In genomic region chr13:64075543-64076271, GRCh38 we compare ENCODE assay signal across 1 cellular context.
TF ChIP-seq lines count a peak whose summit lies in the region.

No MANE protein-coding gene starts in this region.

TF ChIP-seq in HepG2, 621 proteins besides CTCF, POLR2A, EP300 and RAD21 (continued from another document and continues in another):
- no peak for TF ChIP-seq IRF1 (CRISPR knock-in tag; IDR thresholded peaks at IDR 0.05; ENCODE audit: low read depth)
- TF ChIP-seq, protein P1, sequence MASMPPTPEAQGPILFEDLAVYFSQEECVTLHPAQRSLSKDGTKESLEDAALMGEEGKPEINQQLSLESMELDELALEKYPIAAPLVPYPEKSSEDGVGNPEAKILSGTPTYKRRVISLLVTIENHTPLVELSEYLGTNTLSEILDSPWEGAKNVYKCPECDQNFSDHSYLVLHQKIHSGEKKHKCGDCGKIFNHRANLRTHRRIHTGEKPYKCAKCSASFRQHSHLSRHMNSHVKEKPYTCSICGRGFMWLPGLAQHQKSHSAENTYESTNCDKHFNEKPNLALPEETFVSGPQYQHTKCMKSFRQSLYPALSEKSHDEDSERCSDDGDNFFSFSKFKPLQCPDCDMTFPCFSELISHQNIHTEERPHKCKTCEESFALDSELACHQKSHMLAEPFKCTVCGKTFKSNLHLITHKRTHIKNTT (CRISPR knock-in tag; IDR thresholded peaks at IDR 0.05): no peak
- TF ChIP-seq ZMYM4 (CRISPR knock-in tag; IDR thresholded peaks at IDR 0.05): peak; percentile 97
- TF ChIP-seq ATF4 (CRISPR knock-in tag; IDR thresholded peaks at IDR 0.05): no peak
- TF ChIP-seq TAF1 (CRISPR knock-in tag; IDR thresholded peaks at IDR 0.05): peak; percentile 93
- TF ChIP-seq, protein P2, sequence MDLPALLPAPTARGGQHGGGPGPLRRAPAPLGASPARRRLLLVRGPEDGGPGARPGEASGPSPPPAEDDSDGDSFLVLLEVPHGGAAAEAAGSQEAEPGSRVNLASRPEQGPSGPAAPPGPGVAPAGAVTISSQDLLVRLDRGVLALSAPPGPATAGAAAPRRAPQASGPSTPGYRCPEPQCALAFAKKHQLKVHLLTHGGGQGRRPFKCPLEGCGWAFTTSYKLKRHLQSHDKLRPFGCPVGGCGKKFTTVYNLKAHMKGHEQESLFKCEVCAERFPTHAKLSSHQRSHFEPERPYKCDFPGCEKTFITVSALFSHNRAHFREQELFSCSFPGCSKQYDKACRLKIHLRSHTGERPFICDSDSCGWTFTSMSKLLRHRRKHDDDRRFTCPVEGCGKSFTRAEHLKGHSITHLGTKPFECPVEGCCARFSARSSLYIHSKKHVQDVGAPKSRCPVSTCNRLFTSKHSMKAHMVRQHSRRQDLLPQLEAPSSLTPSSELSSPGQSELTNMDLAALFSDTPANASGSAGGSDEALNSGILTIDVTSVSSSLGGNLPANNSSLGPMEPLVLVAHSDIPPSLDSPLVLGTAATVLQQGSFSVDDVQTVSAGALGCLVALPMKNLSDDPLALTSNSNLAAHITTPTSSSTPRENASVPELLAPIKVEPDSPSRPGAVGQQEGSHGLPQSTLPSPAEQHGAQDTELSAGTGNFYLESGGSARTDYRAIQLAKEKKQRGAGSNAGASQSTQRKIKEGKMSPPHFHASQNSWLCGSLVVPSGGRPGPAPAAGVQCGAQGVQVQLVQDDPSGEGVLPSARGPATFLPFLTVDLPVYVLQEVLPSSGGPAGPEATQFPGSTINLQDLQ (CRISPR knock-in tag; IDR thresholded peaks at IDR 0.05): no peak
- TF ChIP-seq ARNT (IDR thresholded peaks at IDR 0.05): no peak
- TF ChIP-seq CREB1 (IDR thresholded peaks at IDR 0.05): peak; percentile 96
- peak; percentile 99 for TF ChIP-seq CREB1 (CRISPR knock-in tag; IDR thresholded peaks at IDR 0.05)
- peak; percentile 30; the same call in 1 of the 2 replicates for TF ChIP-seq ZBTB20 (CRISPR knock-in tag; IDR thresholded peaks at IDR 0.05; ENCODE audit: borderline replicate concordance, low read depth)
- TF ChIP-seq ZNF607 (CRISPR knock-in tag; IDR thresholded peaks at IDR 0.05; ENCODE audit: borderline replicate concordance): no peak
- no peak for TF ChIP-seq ZNF737 (CRISPR knock-in tag; IDR thresholded peaks at IDR 0.05; ENCODE audit: borderline replicate concordance)
- TF ChIP-seq ZC3H13 (CRISPR knock-in tag; IDR thresholded peaks at IDR 0.05): no peak
- TF ChIP-seq ZNF235 (CRISPR knock-in tag; IDR thresholded peaks at IDR 0.05; ENCODE audit: borderline replicate concordance): 0 out of 2 replicates have a peak, but pooled peaks have one; percentile 31
- TF ChIP-seq MXI1 (IDR thresholded peaks at IDR 0.05; ENCODE audit: borderline replicate concordance, low read depth, low read length): peak; percentile 60; the same call in 2 of the 3 replicates
- no peak for TF ChIP-seq JUND (CRISPR knock-in tag; IDR thresholded peaks at IDR 0.05)
- TF ChIP-seq ZSCAN22 (CRISPR knock-in tag; IDR thresholded peaks at IDR 0.05): no peak
- TF ChIP-seq HNRNPLL (IDR thresholded peaks at IDR 0.05; ENCODE audit: low read depth, low read length, poor library complexity, severe bottlenecking): no peak
- no peak for TF ChIP-seq SIX1 (CRISPR knock-in tag; IDR thresholded peaks at IDR 0.05; ENCODE audit: borderline replicate concordance)
- TF ChIP-seq JDP2 (CRISPR knock-in tag; IDR thresholded peaks at IDR 0.05; ENCODE audit: borderline replicate concordance): no peak
- TF ChIP-seq SNAPC5 (CRISPR knock-in tag; IDR thresholded peaks at IDR 0.05; ENCODE audit: borderline replicate concordance): peak; percentile 20; the same call in 1 of the 2 replicates
- peak; percentile 76; the same call in 1 of the 2 replicates for TF ChIP-seq ZNF124 (CRISPR knock-in tag; IDR thresholded peaks at IDR 0.05)
- TF ChIP-seq SMC3 (IDR thresholded peaks at IDR 0.05; ENCODE audit: low read length): no peak
- no peak for TF ChIP-seq ZNF326 (CRISPR knock-in tag; IDR thresholded peaks at IDR 0.05; ENCODE audit: borderline replicate concordance)
- TF ChIP-seq, protein P3, sequence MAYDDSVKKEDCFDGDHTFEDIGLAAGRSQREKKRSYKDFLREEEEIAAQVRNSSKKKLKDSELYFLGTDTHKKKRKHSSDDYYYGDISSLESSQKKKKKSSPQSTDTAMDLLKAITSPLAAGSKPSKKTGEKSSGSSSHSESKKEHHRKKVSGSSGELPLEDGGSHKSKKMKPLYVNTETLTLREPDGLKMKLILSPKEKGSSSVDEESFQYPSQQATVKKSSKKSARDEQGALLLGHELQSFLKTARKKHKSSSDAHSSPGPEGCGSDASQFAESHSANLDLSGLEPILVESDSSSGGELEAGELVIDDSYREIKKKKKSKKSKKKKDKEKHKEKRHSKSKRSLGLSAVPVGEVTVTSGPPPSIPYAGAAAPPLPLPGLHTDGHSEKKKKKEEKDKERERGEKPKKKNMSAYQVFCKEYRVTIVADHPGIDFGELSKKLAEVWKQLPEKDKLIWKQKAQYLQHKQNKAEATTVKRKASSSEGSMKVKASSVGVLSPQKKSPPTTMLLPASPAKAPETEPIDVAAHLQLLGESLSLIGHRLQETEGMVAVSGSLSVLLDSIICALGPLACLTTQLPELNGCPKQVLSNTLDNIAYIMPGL (CRISPR knock-in tag; IDR thresholded peaks at IDR 0.05; ENCODE audit: borderline replicate concordance in 1 of 2, low read depth in 1 of 2): peak; percentile 86
- no peak for TF ChIP-seq ZC3H4 (CRISPR knock-in tag; IDR thresholded peaks at IDR 0.05; ENCODE audit: borderline replicate concordance)
- TF ChIP-seq ZNF614 (CRISPR knock-in tag; IDR thresholded peaks at IDR 0.05; ENCODE audit: borderline replicate concordance): no peak
- TF ChIP-seq ZBTB7A (CRISPR knock-in tag; IDR thresholded peaks at IDR 0.05): no peak
- no peak for TF ChIP-seq DPF2 (CRISPR knock-in tag; IDR thresholded peaks at IDR 0.05; ENCODE audit: borderline replicate concordance, low read depth)
- no peak for TF ChIP-seq RBM39 (IDR thresholded peaks at IDR 0.05; ENCODE audit: low read depth, low read length, poor library complexity, severe bottlenecking)
- peak; percentile 72; the same call in 1 of the 2 replicates for TF ChIP-seq ZNF350 (CRISPR knock-in tag; IDR thresholded peaks at IDR 0.05; ENCODE audit: borderline replicate concordance, low read depth)
- TF ChIP-seq, protein P4, sequence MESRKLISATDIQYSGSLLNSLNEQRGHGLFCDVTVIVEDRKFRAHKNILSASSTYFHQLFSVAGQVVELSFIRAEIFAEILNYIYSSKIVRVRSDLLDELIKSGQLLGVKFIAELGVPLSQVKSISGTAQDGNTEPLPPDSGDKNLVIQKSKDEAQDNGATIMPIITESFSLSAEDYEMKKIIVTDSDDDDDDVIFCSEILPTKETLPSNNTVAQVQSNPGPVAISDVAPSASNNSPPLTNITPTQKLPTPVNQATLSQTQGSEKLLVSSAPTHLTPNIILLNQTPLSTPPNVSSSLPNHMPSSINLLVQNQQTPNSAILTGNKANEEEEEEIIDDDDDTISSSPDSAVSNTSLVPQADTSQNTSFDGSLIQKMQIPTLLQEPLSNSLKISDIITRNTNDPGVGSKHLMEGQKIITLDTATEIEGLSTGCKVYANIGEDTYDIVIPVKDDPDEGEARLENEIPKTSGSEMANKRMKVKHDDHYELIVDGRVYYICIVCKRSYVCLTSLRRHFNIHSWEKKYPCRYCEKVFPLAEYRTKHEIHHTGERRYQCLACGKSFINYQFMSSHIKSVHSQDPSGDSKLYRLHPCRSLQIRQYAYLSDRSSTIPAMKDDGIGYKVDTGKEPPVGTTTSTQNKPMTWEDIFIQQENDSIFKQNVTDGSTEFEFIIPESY (CRISPR knock-in tag; IDR thresholded peaks at IDR 0.05): no peak
- no peak for TF ChIP-seq ZNF280D (CRISPR knock-in tag; IDR thresholded peaks at IDR 0.05)
- TF ChIP-seq, protein P5, sequence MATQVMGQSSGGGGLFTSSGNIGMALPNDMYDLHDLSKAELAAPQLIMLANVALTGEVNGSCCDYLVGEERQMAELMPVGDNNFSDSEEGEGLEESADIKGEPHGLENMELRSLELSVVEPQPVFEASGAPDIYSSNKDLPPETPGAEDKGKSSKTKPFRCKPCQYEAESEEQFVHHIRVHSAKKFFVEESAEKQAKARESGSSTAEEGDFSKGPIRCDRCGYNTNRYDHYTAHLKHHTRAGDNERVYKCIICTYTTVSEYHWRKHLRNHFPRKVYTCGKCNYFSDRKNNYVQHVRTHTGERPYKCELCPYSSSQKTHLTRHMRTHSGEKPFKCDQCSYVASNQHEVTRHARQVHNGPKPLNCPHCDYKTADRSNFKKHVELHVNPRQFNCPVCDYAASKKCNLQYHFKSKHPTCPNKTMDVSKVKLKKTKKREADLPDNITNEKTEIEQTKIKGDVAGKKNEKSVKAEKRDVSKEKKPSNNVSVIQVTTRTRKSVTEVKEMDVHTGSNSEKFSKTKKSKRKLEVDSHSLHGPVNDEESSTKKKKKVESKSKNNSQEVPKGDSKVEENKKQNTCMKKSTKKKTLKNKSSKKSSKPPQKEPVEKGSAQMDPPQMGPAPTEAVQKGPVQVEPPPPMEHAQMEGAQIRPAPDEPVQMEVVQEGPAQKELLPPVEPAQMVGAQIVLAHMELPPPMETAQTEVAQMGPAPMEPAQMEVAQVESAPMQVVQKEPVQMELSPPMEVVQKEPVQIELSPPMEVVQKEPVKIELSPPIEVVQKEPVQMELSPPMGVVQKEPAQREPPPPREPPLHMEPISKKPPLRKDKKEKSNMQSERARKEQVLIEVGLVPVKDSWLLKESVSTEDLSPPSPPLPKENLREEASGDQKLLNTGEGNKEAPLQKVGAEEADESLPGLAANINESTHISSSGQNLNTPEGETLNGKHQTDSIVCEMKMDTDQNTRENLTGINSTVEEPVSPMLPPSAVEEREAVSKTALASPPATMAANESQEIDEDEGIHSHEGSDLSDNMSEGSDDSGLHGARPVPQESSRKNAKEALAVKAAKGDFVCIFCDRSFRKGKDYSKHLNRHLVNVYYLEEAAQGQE (IDR thresholded peaks at IDR 0.05; ENCODE audit: borderline replicate concordance in 1 of 2, low read depth in 1 of 2, low read length in 2 of 2): no peak
- TF ChIP-seq ZBTB8A (CRISPR knock-in tag; IDR thresholded peaks at IDR 0.05; ENCODE audit: borderline replicate concordance, low read depth): no peak
- TF ChIP-seq, protein P6, sequence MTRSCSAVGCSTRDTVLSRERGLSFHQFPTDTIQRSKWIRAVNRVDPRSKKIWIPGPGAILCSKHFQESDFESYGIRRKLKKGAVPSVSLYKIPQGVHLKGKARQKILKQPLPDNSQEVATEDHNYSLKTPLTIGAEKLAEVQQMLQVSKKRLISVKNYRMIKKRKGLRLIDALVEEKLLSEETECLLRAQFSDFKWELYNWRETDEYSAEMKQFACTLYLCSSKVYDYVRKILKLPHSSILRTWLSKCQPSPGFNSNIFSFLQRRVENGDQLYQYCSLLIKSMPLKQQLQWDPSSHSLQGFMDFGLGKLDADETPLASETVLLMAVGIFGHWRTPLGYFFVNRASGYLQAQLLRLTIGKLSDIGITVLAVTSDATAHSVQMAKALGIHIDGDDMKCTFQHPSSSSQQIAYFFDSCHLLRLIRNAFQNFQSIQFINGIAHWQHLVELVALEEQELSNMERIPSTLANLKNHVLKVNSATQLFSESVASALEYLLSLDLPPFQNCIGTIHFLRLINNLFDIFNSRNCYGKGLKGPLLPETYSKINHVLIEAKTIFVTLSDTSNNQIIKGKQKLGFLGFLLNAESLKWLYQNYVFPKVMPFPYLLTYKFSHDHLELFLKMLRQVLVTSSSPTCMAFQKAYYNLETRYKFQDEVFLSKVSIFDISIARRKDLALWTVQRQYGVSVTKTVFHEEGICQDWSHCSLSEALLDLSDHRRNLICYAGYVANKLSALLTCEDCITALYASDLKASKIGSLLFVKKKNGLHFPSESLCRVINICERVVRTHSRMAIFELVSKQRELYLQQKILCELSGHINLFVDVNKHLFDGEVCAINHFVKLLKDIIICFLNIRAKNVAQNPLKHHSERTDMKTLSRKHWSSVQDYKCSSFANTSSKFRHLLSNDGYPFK (CRISPR knock-in tag; IDR thresholded peaks at IDR 0.05; ENCODE audit: borderline replicate concordance): peak; percentile 97
- TF ChIP-seq SP2 (CRISPR knock-in tag; IDR thresholded peaks at IDR 0.05): peak; percentile 98
- TF ChIP-seq ZNF10 (CRISPR knock-in tag; IDR thresholded peaks at IDR 0.05; ENCODE audit: borderline replicate concordance, low read depth): no peak
